ENCODE assay signal across 16 cellular contexts in the genomic region with DNA sequence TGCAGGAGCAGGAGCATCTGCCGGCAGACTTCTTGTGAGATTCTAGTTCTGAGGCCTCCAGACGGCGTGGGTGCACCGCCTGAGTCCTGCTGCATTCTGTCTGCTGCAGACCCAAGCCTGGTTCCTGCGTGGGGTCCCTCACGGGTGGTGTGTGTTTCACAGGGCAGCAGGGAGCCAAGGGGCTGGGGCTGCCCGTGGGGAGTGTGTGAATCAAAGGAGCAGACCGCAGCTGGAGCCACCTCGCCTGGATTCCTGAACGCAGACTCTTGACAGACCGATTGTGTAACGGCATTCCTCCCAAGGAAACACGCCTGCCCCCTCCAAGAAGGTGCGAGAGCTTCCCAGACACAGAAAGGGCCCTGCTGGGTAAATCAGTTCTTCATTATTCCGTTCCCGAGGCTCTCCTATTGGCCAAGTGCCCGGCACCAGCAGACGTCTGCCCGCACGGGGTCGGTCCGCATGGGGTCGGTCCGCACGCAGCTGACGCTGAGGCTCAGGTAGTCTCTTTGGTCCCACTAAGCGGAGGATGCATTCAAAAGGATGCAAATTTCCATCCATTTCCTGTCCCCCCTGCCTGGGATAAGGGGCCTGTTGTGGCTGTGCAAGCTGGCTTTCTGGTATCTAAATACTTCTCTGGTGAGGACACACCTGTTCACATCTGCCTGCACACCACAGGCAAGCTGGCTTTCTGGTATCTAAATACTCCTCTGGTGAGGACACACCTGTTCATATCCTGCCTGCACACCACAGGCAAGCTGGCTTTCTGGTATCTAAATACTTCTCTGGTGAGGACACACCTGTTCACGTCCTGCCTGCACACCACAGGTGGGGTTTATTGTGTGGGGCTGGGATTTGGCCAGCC. TPM values are rescaled to one million over a fixed set of nuclear protein-coding genes. Genes with fewer than 3 reads are reported as not detected.
A peak's percentile ranks its signal among the peaks of the same experiment; 100 is the strongest.
DNase-seq lines count a peak whose midpoint lies in the region; ATAC-seq and TF ChIP-seq lines count a peak whose summit lies in the region.
"Had no signal": no experiment of that assay in that cellular context is flagged by ENCODE, and none has a peak within 500 bp of the region (broad histone marks: within the 10 kb centered on the region; RNA-seq: fewer than 3 reads in every experiment).

No MANE protein-coding gene starts in this region.

- H2AK5ac ChIP-seq in mesendoderm (ENCODE audit: low read length): no peak overlapping the region

- no peak overlapping the region for H3K18ac ChIP-seq in mesendoderm (ENCODE audit: low read length)

- no peak overlapping the region for H3K23ac ChIP-seq in mesendoderm (ENCODE audit: low read length)

- H4K20me1 ChIP-seq in MM.1S (ENCODE audit: insufficient read depth, low read length): no peaks in the 10 kb centered on the region

- H4K5ac ChIP-seq in mesendoderm (ENCODE audit: low read length): no peak overlapping the region

- no peaks in the 10 kb centered on the region for H3K9me2 ChIP-seq in MM.1S (replicated peaks; ENCODE audit: insufficient read depth, low read length)

- peaks cover 15% of the 10 kb centered on the region for H3K9me3 Mint-ChIP-seq in endodermal cell

- H3K56ac ChIP-seq in mesendoderm (ENCODE audit: low read length): peak overlapping the region; percentile 49

- H3K4me2 ChIP-seq in MM.1S (ENCODE audit: low read depth, low read length): 0 out of 2 replicates have a peak overlapping the region, but pooled peaks have one; percentile 16
- H3K4me2 ChIP-seq in mesendoderm (ENCODE audit: low read length): no peak overlapping the region

- H3K9ac ChIP-seq in MM.1S (ENCODE audit: low read length): no peak overlapping the region
- H3K9ac ChIP-seq in endodermal cell (ENCODE audit: extremely low read depth, low read length, poor library complexity, severe bottlenecking): no peak overlapping the region
- no peak overlapping the region for H3K9ac ChIP-seq in mesendoderm (ENCODE audit: low read length)

- no peak overlapping the region for H4K8ac ChIP-seq in mesendoderm (ENCODE audit: low read depth, low read length)

- H3K4ac ChIP-seq in mesendoderm (ENCODE audit: low read depth, low read length): no peak overlapping the region

- POLR2A ChIA-PET in AG04450 (lab: Yijun Ruan, JAX): no interaction called here

- H3K4me1 Mint-ChIP-seq in endodermal cell: peaks cover 12% of the 10 kb centered on the region

- H3K27ac ChIP-seq in AG04450 (ENCODE audit: low read depth, low read length): peak overlapping the region; percentile 12
- H3K27ac ChIP-seq in MM.1S (ENCODE audit: low read length): peak overlapping the region; percentile 29; the same call in 1 of the 2 replicates
- no peak overlapping the region for H3K27ac ChIP-seq in endodermal cell (ENCODE audit: low read depth, low read length)
- H3K27ac ChIP-seq in mesendoderm (ENCODE audit: low read depth, low read length): no peak overlapping the region
- H3K27ac ChIP-seq: coronary artery, transverse colon had no signal

- ATAC-seq in HG02840 (IDR thresholded peaks at IDR 0.05; ENCODE audit: low FRiP score, unreplicated experiment): no peak
- ATAC-seq in GM19351 (IDR thresholded peaks at IDR 0.05; ENCODE audit: unreplicated experiment): no peak

- CTCF ChIA-PET in AG04450 (lab: Charles Lee): no interaction called here

- 0 out of 2 replicates have a peak, but pooled peaks cover 2% of the 10 kb centered on the region for H3F3A ChIP-seq in MM.1S (ENCODE audit: insufficient read depth, low read length)

- H2BK120ac ChIP-seq in mesendoderm (ENCODE audit: low read depth, low read length): no peak overlapping the region

- H3K36me3 ChIP-seq in MM.1S (replicated peaks; ENCODE audit: insufficient read depth, low read length) (no peaks in the 10 kb centered on the region), endodermal cell (ENCODE audit: control insufficient read depth, insufficient read depth, low read length) (no peaks in the 10 kb centered on the region), mesendoderm (ENCODE audit: control insufficient read depth, insufficient read depth, low read length) (no peaks in the 10 kb centered on the region)
- H3K36me3 ChIP-seq: transverse colon had no signal

- H3K36me3 Mint-ChIP-seq in endodermal cell (ENCODE audit: low read depth): no peaks in the 10 kb centered on the region

- H3K9me3 ChIP-seq in AG04450 (ENCODE audit: control insufficient read depth, insufficient read depth, low read length): peaks cover 31% of the 10 kb centered on the region
- H3K9me3 ChIP-seq in MM.1S (replicated peaks; ENCODE audit: insufficient read depth, low read length): no peaks in the 10 kb centered on the region
- peaks cover 11% of the 10 kb centered on the region for H3K9me3 ChIP-seq in endodermal cell (ENCODE audit: control insufficient read depth, low read length)

- H2BK15ac ChIP-seq in mesendoderm (replicated peaks; ENCODE audit: low read depth): no peak overlapping the region

- no peaks in the 10 kb centered on the region for H3K79me1 ChIP-seq in mesendoderm (ENCODE audit: low read length)

- H3K4me3 ChIP-seq in AG04450 (ENCODE audit: low read depth, low read length) (no peak overlapping the region), MM.1S (ENCODE audit: low read length) (no peak overlapping the region), endodermal cell (ENCODE audit: low read length) (no peak overlapping the region), mesendoderm (ENCODE audit: low read length) (no peak overlapping the region)
- H3K4me3 ChIP-seq: coronary artery, transverse colon had no signal

- peak; percentile 37 for DNase-seq in AG04450 (ENCODE audit: low read depth, low spot score)
- DNase-seq in MM.1S: peak; percentile 78
- peak; percentile 90 for DNase-seq in endodermal cell
- peak; percentile 89 for DNase-seq in mesendoderm
- no peak for DNase-seq in HT-29 (ENCODE audit: low spot score)
- no peak for DNase-seq in NOMO-1 treated with dmso at 0.1 percent for 144 hours (lab: John Stamatoyannopoulos, UW; ENCODE audit: unreplicated experiment)
- DNase-seq: activated CD4-positive, alpha-beta T cell treated with anti-CD3 and anti-CD28 coated beads for 4 hours; AML-193; midbrain; NCI-H1436 treated with DMSO at 0.1 percent for 48 hours; SW 1271; transverse colon had no signal

- no peak overlapping the region for H2AFZ ChIP-seq in MM.1S (ENCODE audit: low read length)

- H3K27me3 Mint-ChIP-seq in endodermal cell (ENCODE audit: insufficient read depth): peaks cover 52% of the 10 kb centered on the region

- H3K27ac Mint-ChIP-seq in endodermal cell: peak overlapping the region; percentile 36
- H3K27ac Mint-ChIP-seq: activated T-helper 2 cell treated with anti-CD3 and anti-CD28 coated beads, Interferon-gamma antibody, Interleukin-2, Interleukin-4, amounts not matched to agents 10 μg/mL and 5 μg/mL and 100 μg/mL, durations not matched to agents 14 hours and 24 hours and 36 hours had no signal

- H3K4me1 ChIP-seq in MM.1S (ENCODE audit: low read length) (peaks cover 15% of the 10 kb centered on the region), endodermal cell (ENCODE audit: control insufficient read depth, insufficient read depth, low read length) (peaks cover 3% of the 10 kb centered on the region), mesendoderm (ENCODE audit: control insufficient read depth, low read depth, low read length) (peaks cover 3% of the 10 kb centered on the region)
- H3K4me1 ChIP-seq: transverse colon had no signal

- no peak for TF ChIP-seq CTCF in AG04450 (IDR thresholded peaks at IDR 0.05; ENCODE audit: low read depth, low read length)
- TF ChIP-seq CTCF in MM.1S (IDR thresholded peaks at IDR 0.05; ENCODE audit: low read length): no peak
- no peak for TF ChIP-seq CTCF in endodermal cell (conservative IDR thresholded peaks at IDR 0.05)

- H2BK5ac ChIP-seq in mesendoderm (ENCODE audit: low read length): no peak overlapping the region

- H3K27me3 ChIP-seq in AG04450 (ENCODE audit: control insufficient read depth, insufficient read depth, low read length) (peaks cover 4% of the 10 kb centered on the region), MM.1S (replicated peaks; ENCODE audit: insufficient read depth, low read length) (0 out of 2 replicates have a peak, but pooled peaks cover 5% of the 10 kb centered on the region), endodermal cell (ENCODE audit: control insufficient read depth, insufficient read depth, low read length, poor library complexity, severe bottlenecking) (peaks cover 6% of the 10 kb centered on the region), mesendoderm (ENCODE audit: insufficient read depth, low read length, poor library complexity) (no peaks in the 10 kb centered on the region)
- H3K27me3 ChIP-seq: transverse colon had no signal

- H3K79me2 ChIP-seq in MM.1S (ENCODE audit: low read length) (no peaks in the 10 kb centered on the region), mesendoderm (ENCODE audit: control insufficient read depth, insufficient read depth, low read length) (no peaks in the 10 kb centered on the region)

- peak overlapping the region; percentile 8 for H3K4me3 Mint-ChIP-seq in endodermal cell

- WGBS in endodermal cell (ENCODE audit: insufficient coverage in 1 of 2, insufficient read length in 1 of 2), 2 experiments: 31 to 47% methylated on average over 21 to 28 of the region's 28 CpGs
- no CpG with 5 or more reads among the region's 28 CpGs for WGBS in mesendoderm (ENCODE audit: extremely low coverage, insufficient coverage, low lambda C conversion rate)

RNA-seq across cellular contexts. Expression of gene MYEOV, which starts 44.1 kb away (rescaled TPM):
- 1.6 and 3.3 TPM in 2 replicates for polyA plus RNA-seq in AG04450 (2011; rRNA removed)
- polyA minus RNA-seq in AG04450 (2011; rRNA and poly(A)+ RNA removed): 3.0 and 5.6 TPM in 2 replicates
- not detected for total RNA-seq in endodermal cell
- 0.43 TPM for polyA plus RNA-seq in endodermal cell (2013, experiment 1 of 2)
- not detected for polyA plus RNA-seq in endodermal cell (2013, experiment 2 of 2)
- 0.08 TPM for polyA plus RNA-seq in mesendoderm (2013, experiment 1 of 2)
- 0.04 TPM for polyA plus RNA-seq in mesendoderm (2013, experiment 2 of 2)
- total RNA-seq in HT-29 (2014; rRNA removed; shearing (Covaris generic)): 97.2 and 98.4 TPM in 2 replicates

Comparison
In these comparisons a context has a peak if more than half of its experiments do, and no peak if none do; other contexts are left out.
1. DNase-seq: peak in AG04450 (single experiment), MM.1S (single experiment), endodermal cell (single experiment) and mesendoderm (single experiment); none in HT-29 (single experiment) and NOMO-1 treated with dmso at 0.1 percent for 144 hours (single experiment).
2. H3K27ac ChIP-seq: peak in AG04450 (single experiment) and MM.1S (single experiment); none in endodermal cell (single experiment) and mesendoderm (single experiment).
3. RNA of gene MYEOV, which starts 44.1 kb away (total RNA-seq): 97.2 to 98.4 TPM in HT-29; not detected in endodermal cell; every median in the first group is over 10 times any median in the second.